Comparison of ENCODE assay signal across 17 cellular contexts in the genomic region with DNA sequence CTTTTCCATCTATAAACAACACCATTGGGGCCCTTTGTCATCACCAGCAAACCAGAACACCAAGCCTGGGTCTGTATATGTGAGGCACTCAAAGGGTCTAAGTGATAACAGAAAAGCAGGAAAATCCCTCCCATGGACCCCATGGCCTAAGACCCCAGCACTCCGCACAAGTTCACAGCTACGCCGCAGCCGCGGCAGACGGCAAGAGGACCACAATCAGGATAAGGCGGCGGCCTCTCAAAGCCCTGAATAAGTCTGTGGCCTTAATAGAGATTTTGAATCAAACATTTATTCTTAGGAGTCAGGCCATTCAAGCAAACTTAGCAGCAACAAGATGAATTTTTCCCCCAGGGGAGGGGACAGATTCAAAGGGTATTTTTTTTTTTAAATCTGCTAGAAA. TPM values are rescaled to one million over a fixed set of nuclear protein-coding genes. Genes with fewer than 3 reads are reported as not detected.
DNase-seq lines count a peak whose midpoint lies in the region; ATAC-seq and TF ChIP-seq lines count a peak whose summit lies in the region.
"Had no signal": no experiment of that assay in that cellular context is flagged by ENCODE, and none has a peak within 500 bp of the region (broad histone marks: within the 10 kb centered on the region; RNA-seq: fewer than 3 reads in every experiment).

No MANE protein-coding gene starts in this region.

- DNase-seq in breast epithelium (ENCODE audit: low spot score in 2 of 2) (no peak), MCF 10A (ENCODE audit: unreplicated experiment) (no peak), NT2/D1 (ENCODE audit: low read depth, low spot score) (no peak), mesothelial cell of epicardium (ENCODE audit: low spot score in 2 of 2, unreplicated experiment in 2 of 2) (no peak), gastrocnemius medialis (no peak), NCI-H82 treated with DMSO at 0.1 percent for 48 hours (lab: John Stamatoyannopoulos, UW; ENCODE audit: unreplicated experiment) (no peak)
- DNase-seq: DMS 273 treated with DMSO at 0.1 percent for 48 hours, H7, Karpas-422, NCI-H1930, NCI-H2171, NCI-H510A, SIG-M5 had no signal

- H3K4me1 ChIP-seq in breast epithelium: no peaks in the 10 kb centered on the region
- peaks cover 30% of the 10 kb centered on the region for H3K4me1 ChIP-seq in NT2/D1 (ENCODE audit: insufficient read depth, insufficient read length)
- H3K4me1 ChIP-seq in gastrocnemius medialis: peaks cover 0 to 5% of the 10 kb centered on the region in 2 donors

- CTCF ChIA-PET in MCF 10A (lab: Yijun Ruan, JAX): interaction anchor here (0.7 kb wide), 1 partner anchor 146 kb away, joined by 5 read pairs; no protein-coding TSS in a partner anchor

- no peaks in the 10 kb centered on the region for H3K4me1 Mint-ChIP-seq in MCF 10A (ENCODE audit: insufficient read depth, unreplicated experiment)
- peaks cover 16% of the 10 kb centered on the region for H3K4me1 Mint-ChIP-seq in mesothelial cell of epicardium

- intact Hi-C loops in breast epithelium (cut with DNase I; ENCODE audit: low total_unique reads): no loop called here
- intact Hi-C loops in MCF 10A (cut with micrococcal nuclease): no loop called here
- intact Hi-C loops in gastrocnemius medialis (cut with DNase I; ENCODE audit: low total_unique reads): no loop called here

- BruUV-seq in MCF 10A (replicated peaks; lab: Mats Ljungman, UMichigan): no TSS peak

- in situ Hi-C loops in gastrocnemius medialis (cut with MboI; ENCODE audit: low sequenced_read_pairs in 4 of 4): no loop called here

- no peak for ATAC-seq in gastrocnemius medialis
- ATAC-seq in GM18870 (IDR thresholded peaks at IDR 0.05; ENCODE audit: unreplicated experiment): no peak
- ATAC-seq in GM18502 (IDR thresholded peaks at IDR 0.05; ENCODE audit: poor library complexity, unreplicated experiment): no peak

- no peaks in the 10 kb centered on the region for H3K9me3 Mint-ChIP-seq in MCF 10A (ENCODE audit: unreplicated experiment)
- no peaks in the 10 kb centered on the region for H3K9me3 Mint-ChIP-seq in mesothelial cell of epicardium

- H3K36me3 Mint-ChIP-seq in MCF 10A (ENCODE audit: insufficient read depth, unreplicated experiment): no peaks in the 10 kb centered on the region
- H3K36me3 Mint-ChIP-seq in mesothelial cell of epicardium: no peaks in the 10 kb centered on the region

- H3K27me3 ChIP-seq in breast epithelium (no peaks in the 10 kb centered on the region), NT2/D1 (ENCODE audit: insufficient read depth, insufficient read length) (peaks cover 31% of the 10 kb centered on the region), gastrocnemius medialis (peaks cover 0 to 6% (median 0%) of the 10 kb centered on the region in 3 donors)

- H3K9me3 ChIP-seq in breast epithelium (no peaks in the 10 kb centered on the region), NT2/D1 (ENCODE audit: insufficient read depth, low read length) (no peaks in the 10 kb centered on the region), gastrocnemius medialis (no peaks in the 10 kb centered on the region)
- H3K9me3 ChIP-seq: BLaER1 had no signal

- TF ChIP-seq POLR2A in breast epithelium (IDR thresholded peaks at IDR 0.05) (no peak), gastrocnemius medialis (IDR thresholded peaks at IDR 0.05) (no peak)

- no peak overlapping the region for H3K27ac Mint-ChIP-seq in MCF 10A (ENCODE audit: low read depth, unreplicated experiment)
- H3K27ac Mint-ChIP-seq in mesothelial cell of epicardium: no peak overlapping the region

- peak overlapping the region; percentile 17 to 70 for H3K27ac ChIP-seq in breast epithelium
- peak overlapping the region in 3 of 4 donors; percentile 61 to 78 (median 69) for H3K27ac ChIP-seq in gastrocnemius medialis
- H3K27ac ChIP-seq: 22Rv1, BLaER1 had no signal

- H3K4me3 Mint-ChIP-seq in MCF 10A (ENCODE audit: unreplicated experiment) (no peak overlapping the region), mesothelial cell of epicardium (peak overlapping the region; percentile 22)

- H3K4me3 ChIP-seq in breast epithelium (peak overlapping the region in 1 of 3 donors; percentile 98), NT2/D1 (ENCODE audit: insufficient read length, low read depth) (no peak overlapping the region), gastrocnemius medialis (peak overlapping the region in 3 of 4 donors; percentile 56 to 71 (median 59))
- H3K4me3 ChIP-seq: BLaER1 had no signal

- peak overlapping the region; percentile 25 for H3K9ac ChIP-seq in NT2/D1 (ENCODE audit: insufficient read length, low read depth)
- H3K9ac ChIP-seq: BLaER1 had no signal

- no peak for TF ChIP-seq CTCF in breast epithelium (IDR thresholded peaks at IDR 0.05)
- no peak for TF ChIP-seq CTCF in MCF 10A (IDR thresholded peaks at IDR 0.05; ENCODE audit: unreplicated experiment)
- no peak for TF ChIP-seq CTCF in mesothelial cell of epicardium (IDR thresholded peaks at IDR 0.05; ENCODE audit: unreplicated experiment)
- no peak for TF ChIP-seq CTCF in gastrocnemius medialis (IDR thresholded peaks at IDR 0.05 in 4 of 5, conservative IDR thresholded peaks at IDR 0.05 in 1 of 5)

- peaks cover 19% of the 10 kb centered on the region for H3K27me3 Mint-ChIP-seq in MCF 10A (ENCODE audit: insufficient read depth, unreplicated experiment)
- H3K27me3 Mint-ChIP-seq in mesothelial cell of epicardium (ENCODE audit: low read depth): peaks cover 22% of the 10 kb centered on the region

- POLR2A ChIA-PET in MCF 10A (lab: Yijun Ruan, JAX): no interaction called here

- H3K36me3 ChIP-seq in breast epithelium (no peaks in the 10 kb centered on the region), NT2/D1 (ENCODE audit: insufficient read depth, insufficient read length, low read length) (peaks cover 3% of the 10 kb centered on the region), gastrocnemius medialis (no peaks in the 10 kb centered on the region)
- H3K36me3 ChIP-seq: BLaER1 had no signal

RNA-seq across cellular contexts. Expression of gene ZBTB46, which starts 2.9 kb away (rescaled TPM):
- total RNA-seq in breast epithelium (10 to 100 TPM in 2 of 3 donors, 1 to 10 TPM in 1; 8.2 to 18.7 (median 10.7) TPM), MCF 10A (2022) (0.63 and 0.71 TPM in 2 replicates), mesothelial cell of epicardium (11.3 to 11.6 TPM (median 11.6 TPM) in 3 replicates), gastrocnemius medialis (1 to 10 TPM; 4.3 to 7.1 (median 5.6) TPM)

RNA-seq across cellular contexts. Expression of gene ABHD16B, which starts 33.2 kb away (rescaled TPM):
- total RNA-seq in breast epithelium (not detected), MCF 10A (2022) (not detected in 2 replicates), mesothelial cell of epicardium (not detected in 3 replicates), gastrocnemius medialis (not detected)
- total RNA-seq: H7 had no signal

RNA-seq across cellular contexts. Expression of gene TPD52L2, which starts 36.9 kb away (rescaled TPM):
- total RNA-seq in breast epithelium: 100 to 1,000 TPM in 1 of 3 donors, 10 to 100 TPM in 2; 75.1 to 146 (median 84.2) TPM
- total RNA-seq in MCF 10A (2022): 174 and 175 TPM in 2 replicates
- 73.1 to 77.3 TPM (median 73.8 TPM) in 3 replicates for total RNA-seq in mesothelial cell of epicardium
- total RNA-seq in gastrocnemius medialis: 10 to 100 TPM; 57.7 to 92.4 (median 59.8) TPM
